8 cellular contexts compared by ENCODE assay signal in genomic region chr6:44219815-44220784, GRCh38. TPM values are rescaled to one million over a fixed set of nuclear protein-coding genes. Genes with fewer than 3 reads are reported as not detected.
A peak's percentile ranks its signal among the peaks of the same experiment; 100 is the strongest.
DNase-seq lines count a peak whose midpoint lies in the region; ATAC-seq and TF ChIP-seq lines count a peak whose summit lies in the region.

No MANE protein-coding gene starts in this region.

- peaks cover 60% of the 10 kb centered on the region for H3K27me3 Mint-ChIP-seq in activated naive CD4-positive, alpha-beta T cell treated with anti-CD3 and anti-CD28 coated beads, Interleukin-2, amount 10 ng/mL, durations not matched to agents 7 days and 5 days

- ATAC-seq in upper lobe of left lung (ENCODE audit: low FRiP score in 2 of 2) (no peak), HG03469 (IDR thresholded peaks at IDR 0.05; ENCODE audit: unreplicated experiment) (no peak)

- TF ChIP-seq CTCF in upper lobe of left lung (IDR thresholded peaks at IDR 0.05), result no peak

- peak overlapping the region; percentile 65 for H3K9ac ChIP-seq in muscle layer of colon (ENCODE audit: low read length)

- H3K27ac Mint-ChIP-seq in activated naive CD4-positive, alpha-beta T cell treated with anti-CD3 and anti-CD28 coated beads, Interleukin-2, amount 10 ng/mL, durations not matched to agents 7 days and 5 days, result no peak overlapping the region

- DNase-seq in activated naive CD4-positive, alpha-beta T cell treated with anti-CD3 and anti-CD28 coated beads, Interleukin-2, amount 50 U/mL, for 16 hours, result peak; percentile 24
- DNase-seq in activated naive CD4-positive, alpha-beta T cell treated with anti-CD3 and anti-CD28 coated beads, Interleukin-2, amount 10 ng/mL, durations not matched to agents 7 days and 5 days, result no peak
- no peak for DNase-seq in upper lobe of left lung
- DNase-seq in NCI-H748 (lab: John Stamatoyannopoulos, UW; ENCODE audit: unreplicated experiment), result no peak
- DNase-seq in DMS153 (lab: John Stamatoyannopoulos, UW), result no peak

- TF ChIP-seq EP300 in upper lobe of left lung (IDR thresholded peaks at IDR 0.05), result no peak

- H3K36me3 Mint-ChIP-seq in activated naive CD4-positive, alpha-beta T cell treated with anti-CD3 and anti-CD28 coated beads, Interleukin-2, amount 10 ng/mL, durations not matched to agents 7 days and 5 days, result no peaks in the 10 kb centered on the region

- CTCF ChIA-PET in activated naive CD4-positive, alpha-beta T cell treated with anti-CD3 and anti-CD28 coated beads, Interleukin-2, amount 10 ng/mL, durations not matched to agents 7 days and 5 days (lab: Charles Lee), result interaction anchor here (0.7 to 1.9 kb wide), 4 partner anchors 15 to 330 kb away, joined by 3 to 8 read pairs (median 4); no protein-coding TSS in a partner anchor

- 65 to 93% methylated on average over 18 to 27 of the region's 28 CpGs for WGBS in upper lobe of left lung, 2 donors

- H3K4me3 Mint-ChIP-seq in activated naive CD4-positive, alpha-beta T cell treated with anti-CD3 and anti-CD28 coated beads, Interleukin-2, amount 10 ng/mL, durations not matched to agents 7 days and 5 days, result no peak overlapping the region

- no peak for TF ChIP-seq POLR2A in upper lobe of left lung (IDR thresholded peaks at IDR 0.05)

- no peaks in the 10 kb centered on the region for H3K27me3 ChIP-seq in muscle layer of colon (ENCODE audit: control insufficient read depth in 1 of 2, insufficient read depth in 2 of 2, low read length in 2 of 2)
- no peaks in the 10 kb centered on the region for H3K27me3 ChIP-seq in upper lobe of left lung

- H3K4me1 Mint-ChIP-seq in activated naive CD4-positive, alpha-beta T cell treated with anti-CD3 and anti-CD28 coated beads, Interleukin-2, amount 10 ng/mL, durations not matched to agents 7 days and 5 days, result peaks cover 46% of the 10 kb centered on the region

- H3K4me3 ChIP-seq in muscle layer of colon (ENCODE audit: low read depth in 1 of 2, low read length in 2 of 2) (peak overlapping the region; percentile 48 to 72), upper lobe of left lung (peak overlapping the region; percentile 27 to 60 (median 48))

- H3K4me1 ChIP-seq in muscle layer of colon (ENCODE audit: insufficient read depth, low read length) (peaks cover 72% of the 10 kb centered on the region), upper lobe of left lung (peaks cover 58 to 83% (median 74%) of the 10 kb centered on the region in 4 donors)

- no peaks in the 10 kb centered on the region for H3K9me3 ChIP-seq in muscle layer of colon (ENCODE audit: low read length)
- H3K9me3 ChIP-seq in upper lobe of left lung, result no peaks in the 10 kb centered on the region

- H3K36me3 ChIP-seq in muscle layer of colon (ENCODE audit: insufficient read depth, low read length) (no peaks in the 10 kb centered on the region), upper lobe of left lung (no peaks in the 10 kb centered on the region)

- H3K27ac ChIP-seq in cingulate gyrus (ENCODE audit: low read depth, low read length), result peak overlapping the region; percentile 54
- peak overlapping the region; percentile 83 for H3K27ac ChIP-seq in muscle layer of colon (ENCODE audit: low read depth, low read length)
- H3K27ac ChIP-seq in upper lobe of left lung, result peak overlapping the region; percentile 86 to 91 (median 87)

- H3K9me3 Mint-ChIP-seq in activated naive CD4-positive, alpha-beta T cell treated with anti-CD3 and anti-CD28 coated beads, Interleukin-2, amount 10 ng/mL, durations not matched to agents 7 days and 5 days, result no peaks in the 10 kb centered on the region

RNA-seq across cellular contexts. Expression of gene SLC29A1, which starts 3.3 kb away (rescaled TPM):
- total RNA-seq in upper lobe of left lung, result 10 to 100 TPM; 38.3 to 93.2 (median 45.8) TPM

RNA-seq across cellular contexts. Expression of gene MYMX, which starts 3.4 kb away (rescaled TPM):
- under 1 TPM in 1 of 6 donors, not detected in 5; 0.46 TPM for total RNA-seq in upper lobe of left lung

RNA-seq across cellular contexts. Expression of gene HSP90AB1, which starts 26.8 kb away (rescaled TPM):
- total RNA-seq in upper lobe of left lung, result 100 to 1,000 TPM; 175 to 656 (median 471) TPM

RNA-seq across cellular contexts. Expression of gene SLC35B2, which starts 37.2 kb away (rescaled TPM):
- 10 to 100 TPM; 14.6 to 44.8 (median 29.8) TPM for total RNA-seq in upper lobe of left lung

RNA-seq across cellular contexts. Expression of gene NFKBIE, which starts 45.3 kb away (rescaled TPM):
- 10 to 100 TPM in 5 of 6 donors, 1 to 10 TPM in 1; 7.8 to 27.0 (median 13.6) TPM for total RNA-seq in upper lobe of left lung
